1 cellular context compared by ENCODE assay signal in genomic region chr14:101706509-101707284, GRCh38.
TF ChIP-seq lines count a peak whose summit lies in the region.

No MANE protein-coding gene starts in this region.

TF ChIP-seq in K562, 482 proteins besides CTCF, POLR2A, EP300 and RAD21:
- TF ChIP-seq ZBTB17 (CRISPR knock-in tag; IDR thresholded peaks at IDR 0.05) = no peak
- TF ChIP-seq ZBTB9 (CRISPR knock-in tag; IDR thresholded peaks at IDR 0.05) = no peak
- TF ChIP-seq ZNF175 (CRISPR knock-in tag; IDR thresholded peaks at IDR 0.05; ENCODE audit: low read depth) = no peak
- TF ChIP-seq NR3C1 (CRISPR knock-in tag; IDR thresholded peaks at IDR 0.05) = no peak
- TF ChIP-seq PREB (CRISPR knock-in tag; IDR thresholded peaks at IDR 0.05) = no peak
- TF ChIP-seq AFF4 (CRISPR knock-in tag; IDR thresholded peaks at IDR 0.05) = no peak
